26 cellular contexts compared by ENCODE assay signal in the genomic region with DNA sequence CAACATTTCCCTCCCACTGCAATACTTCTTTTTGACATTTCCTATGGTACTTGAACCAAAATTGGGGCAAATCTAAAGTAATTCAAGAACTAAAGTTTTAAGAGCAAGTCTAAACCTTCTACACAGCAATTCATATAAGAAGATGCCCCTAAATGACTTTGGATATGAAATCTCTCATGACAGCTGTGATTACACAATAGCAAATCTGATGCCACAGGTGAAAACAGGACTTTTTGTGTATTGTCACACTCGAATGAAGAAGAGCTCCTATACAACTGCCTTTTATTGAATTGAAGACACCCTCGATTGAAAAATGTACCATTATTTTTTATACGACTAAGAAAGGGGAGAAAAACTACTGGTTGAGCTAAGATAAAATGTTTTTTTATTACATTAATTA. TPM values are rescaled to one million over a fixed set of nuclear protein-coding genes. Genes with fewer than 3 reads are reported as not detected.
"Had no signal": no experiment of that assay in that cellular context is flagged by ENCODE, and none has a peak within 500 bp of the region (broad histone marks: within the 10 kb centered on the region; RNA-seq: fewer than 3 reads in every experiment).

No MANE protein-coding gene starts in this region.

- DNase-seq: Kasumi-1; MV-4-11; NCI-H1048; NCI-H1105; NCI-H1436 treated with DMSO at 0.1 percent for 48 hours; NCI-H1694; NCI-H187 treated with DMSO at 0.1 percent for 48 hours; NCI-H2029 treated with DMSO at 0.1 percent for 48 hours; NCI-H2171; NCI-H226; NCI-H446; NCI-H510A; NCI-H524 treated with DMSO at 0.1 percent for 48 hours; NCI-H748 treated with DMSO at 0.1 percent for 48 hours; NK-92 treated with Interleukin-12 subunit alpha and Interleukin-12 subunit beta, amount 100 ng/mL, for 24 hours; OCI-M1; PC-9; Peyer's patch; SHP77 treated with DMSO at 0.1 percent for 48 hours; SJCRH30; T-helper 1 cell had no signal

- H3K4me2 ChIP-seq: KMS-11, PC-9 had no signal

- H2AFZ ChIP-seq: PC-9 had no signal

- H3K27me3 ChIP-seq: Peyer's patch, SJCRH30 had no signal

- H3K27ac ChIP-seq: KMS-11, PC-9, Peyer's patch, SJCRH30 had no signal

- H3K4me3 ChIP-seq: PC-9, Peyer's patch, SJCRH30 had no signal

- H3K9ac ChIP-seq: KMS-11 had no signal

- H3K36me3 ChIP-seq: Peyer's patch, SJCRH30 had no signal

- H3K4me1 ChIP-seq: Peyer's patch, SJCRH30 had no signal

- ATAC-seq: Right ventricle myocardium inferior had no signal

- H3K9me3 ChIP-seq: Peyer's patch, SJCRH30 had no signal

RNA-seq across cellular contexts. Expression of a gene that starts 59.6 kb away (rescaled TPM):
- total RNA-seq: HT-29, MCF 10A, PC-9, RPMI7951, SJCRH30 had no signal
